ENCODE assay signal across 8 cellular contexts in genomic region chr15:67107014-67107812, GRCh38. TPM values are rescaled to one million over a fixed set of nuclear protein-coding genes. Genes with fewer than 3 reads are reported as not detected.
A peak's percentile ranks its signal among the peaks of the same experiment; 100 is the strongest.
DNase-seq lines count a peak whose midpoint lies in the region; ATAC-seq and TF ChIP-seq lines count a peak whose summit lies in the region.

No MANE protein-coding gene starts in this region.

- H2AFZ ChIP-seq in mammary epithelial cell (ENCODE audit: low read depth, low read length), result no peak overlapping the region

- no peak for TF ChIP-seq CTCF in mammary epithelial cell (conservative IDR thresholded peaks at IDR 0.05 in 1 of 2, IDR thresholded peaks at IDR 0.05 in 1 of 2; ENCODE audit: extremely low read depth in 1 of 2, insufficient read depth in 1 of 2, low read depth in 1 of 2, low read length in 2 of 2)
- no peak for TF ChIP-seq CTCF in lung (IDR thresholded peaks at IDR 0.05; ENCODE audit: control extremely low read depth, extremely low read depth)

- peaks cover 54% of the 10 kb centered on the region for H3K4me1 ChIP-seq in mammary epithelial cell (ENCODE audit: insufficient read depth, low read length)
- H3K4me1 ChIP-seq in lung (ENCODE audit: control insufficient read depth in 2 of 2, insufficient read depth in 2 of 2, low read length in 2 of 2), result peaks cover 36 to 44% of the 10 kb centered on the region in 2 donors

- H3K36me3 ChIP-seq in mammary epithelial cell (ENCODE audit: insufficient read depth, low read length), result no peaks in the 10 kb centered on the region
- no peaks in the 10 kb centered on the region for H3K36me3 ChIP-seq in lung (ENCODE audit: control insufficient read depth in 2 of 2, insufficient read depth in 2 of 2, low read length in 2 of 2)

- dilution Hi-C loops in mammary epithelial cell (cut with HindIII; ENCODE audit: low sequenced_read_pairs), result no loop called here

- peaks cover 79% of the 10 kb centered on the region for H3K79me2 ChIP-seq in mammary epithelial cell (ENCODE audit: insufficient read depth, low read length)

- H3K27ac ChIP-seq in mammary epithelial cell (ENCODE audit: insufficient read depth, low read depth, low read length), result peak overlapping the region; percentile 95
- H3K27ac ChIP-seq in lung (ENCODE audit: low read depth in 1 of 2, low read length in 1 of 2), result peak overlapping the region; percentile 70 to 91

- in situ Hi-C loops in mammary epithelial cell (cut with MboI; ENCODE audit: low sequenced_read_pairs in 2 of 2), result no loop called here

- ATAC-seq in Right ventricle myocardium inferior (peak; percentile 70), lung (ENCODE audit: insufficient read depth, low FRiP score) (peak; percentile 75)

- H3K9ac ChIP-seq in mammary epithelial cell (ENCODE audit: insufficient read depth, low read length), result peak overlapping the region; percentile 77

- peaks cover 9% of the 10 kb centered on the region for H3K9me3 ChIP-seq in mammary epithelial cell (replicated peaks; ENCODE audit: insufficient read depth, low read length)
- H3K9me3 ChIP-seq in lung (ENCODE audit: control insufficient read depth in 2 of 2, insufficient read depth in 1 of 2, low read length in 1 of 2), result no peaks in the 10 kb centered on the region

- BruUV-seq in mammary epithelial cell (replicated peaks; lab: Mats Ljungman, UMichigan), result no TSS peak

- H3K4me3 ChIP-seq in mammary epithelial cell (replicated peaks in 1 of 3; ENCODE audit: insufficient read depth in 1 of 3, low read depth in 2 of 3, low read length in 3 of 3), result no peak overlapping the region
- no peak overlapping the region for H3K4me3 ChIP-seq in lung

- no peaks in the 10 kb centered on the region for H3K27me3 ChIP-seq in mammary epithelial cell (ENCODE audit: insufficient read depth, low read length)
- no peaks in the 10 kb centered on the region for H3K27me3 ChIP-seq in lung (ENCODE audit: control insufficient read depth, insufficient read depth)

- H4K20me1 ChIP-seq in mammary epithelial cell (ENCODE audit: insufficient read depth, low read length), result no peaks in the 10 kb centered on the region

- intact Hi-C loops in Right ventricle myocardium inferior (cut with DNase I) (no loop called here), cardiac septum (cut with DNase I) (no loop called here), mammary epithelial cell (cut with micrococcal nuclease) (loop anchor here (1.0 to 5.0 kb wide), 6 partner anchors 18 to 145 kb away; partner anchors contain the start of genes AAGAB and IQCH)

- 0% methylated on average over 5 of the region's 12 CpGs for WGBS in mammary epithelial cell (ENCODE audit: low coverage, missing lambda C conversion rate)
- 68 to 74% methylated on average over 12 of the region's 12 CpGs for WGBS in lung, 2 donors

- peak overlapping the region; percentile 55 for H3K4me2 ChIP-seq in mammary epithelial cell (ENCODE audit: insufficient read depth, low read depth, low read length)

- DNase-seq in Right ventricle myocardium inferior (ENCODE audit: missing footprints) (no peak), cardiac septum (ENCODE audit: low spot score) (no peak), mammary epithelial cell (peak; percentile 98), lung (ENCODE audit: low spot score) (peak; percentile 72), pons (ENCODE audit: low spot score) (no peak), NCI-H2107 (lab: John Stamatoyannopoulos, UW) (no peak), ecto neural progenitor cell (ENCODE audit: low spot score) (no peak)
- DNase-seq in effector CD4-positive, alpha-beta T cell, result no peak

- CTCF ChIA-PET in mammary epithelial cell (lab: Charles Lee; ENCODE audit: low non-redundant PET), result no interaction called here

RNA-seq across cellular contexts. Expression of gene SMAD3, which starts 41.8 kb away (rescaled TPM):
- total RNA-seq in Right ventricle myocardium inferior (18.0 TPM), cardiac septum (18.4 TPM), mammary epithelial cell (10 to 100 TPM in 1 of 2 donors, 1 to 10 TPM in 1; 8.7 to 41.0 TPM), lung (10 to 100 TPM; 32.8 to 41.6 TPM)
- polyA plus RNA-seq in mammary epithelial cell (29.2 TPM), lung (10 to 100 TPM; 10.9 to 14.1 TPM)
- 60.6 TPM for polyA minus RNA-seq in mammary epithelial cell

Comparison
In these comparisons a context has a peak if more than half of its experiments do, and no peak if none do; other contexts are left out.
1. DNase-seq: peak in mammary epithelial cell (single experiment) and lung (single experiment); none in Right ventricle myocardium inferior (single experiment), cardiac septum (single experiment), pons (single experiment), NCI-H2107 (single experiment), effector CD4-positive, alpha-beta T cell (single experiment) and ecto neural progenitor cell (single experiment).